ENCODE assay signal across 28 cellular contexts in genomic region chr1:213995603-213996002, GRCh38. TPM values are rescaled to one million over a fixed set of nuclear protein-coding genes. Genes with fewer than 3 reads are reported as not detected.
"Had no signal": no experiment of that assay in that cellular context is flagged by ENCODE, and none has a peak within 500 bp of the region (broad histone marks: within the 10 kb centered on the region; RNA-seq: fewer than 3 reads in every experiment).

No MANE protein-coding gene starts in this region.

- H3K4me3 Mint-ChIP-seq: activated CD4-positive, alpha-beta memory T cell treated with anti-CD3 and anti-CD28 coated beads, Interleukin-2, amount 10 ng/mL, durations not matched to agents 7 days and 5 days; activated CD8-positive, alpha-beta memory T cell treated with anti-CD3 and anti-CD28 coated beads, Interleukin-2, amount 10 ng/mL, durations not matched to agents 7 days and 5 days; activated naive CD4-positive, alpha-beta T cell treated with anti-CD3 and anti-CD28 coated beads, Interleukin-2, amount 10 ng/mL, durations not matched to agents 7 days and 5 days; activated naive CD8-positive, alpha-beta T cell; activated naive CD8-positive, alpha-beta T cell treated with anti-CD3 and anti-CD28 coated beads, Interleukin-2, amount 50 U/mL, for 24 hours; T-helper 1 cell treated with Interleukin-12 subunit alpha and Interleukin-12 subunit beta and Interleukin-4 antibody, amounts not matched to agents 30 μg/mL and 1 μg/mL, for 36 hours; T-helper 2 cell treated with Interferon-gamma antibody and Interleukin-4, amounts not matched to agents 5 μg/mL and 100 μg/mL, for 36 hours had no signal

- H3K9me3 ChIP-seq: SJSA1, SK-N-SH had no signal

- H3K4me3 ChIP-seq: SJSA1 had no signal

- H3K4me1 ChIP-seq: SJSA1 had no signal

- DNase-seq: activated CD4-positive, alpha-beta memory T cell treated with anti-CD3 and anti-CD28 coated beads, Interleukin-2, amount 10 ng/mL, durations not matched to agents 7 days and 5 days; activated CD4-positive, alpha-beta T cell treated with anti-CD3 and anti-CD28 coated beads for 1 hour; activated CD4-positive, alpha-beta T cell treated with anti-CD3 and anti-CD28 coated beads for 48 hours; activated CD4-positive, CD25-positive, alpha-beta regulatory T cell; activated CD8-positive, alpha-beta memory T cell treated with anti-CD3 and anti-CD28 coated beads for 24 hours; activated CD8-positive, alpha-beta memory T cell treated with anti-CD3 and anti-CD28 coated beads, Interleukin-2, amount 10 ng/mL, durations not matched to agents 7 days and 5 days; activated CD8-positive, alpha-beta memory T cell treated with anti-CD3 and anti-CD28 coated beads, Interleukin-2, amount 50 U/mL, for 48 hours; activated effector memory CD4-positive, alpha-beta T cell treated with Interleukin-2 at 50 U/mL for 16 hours; activated naive CD4-positive, alpha-beta T cell treated with anti-CD3 and anti-CD28 coated beads, Interleukin-2, amount 10 ng/mL, durations not matched to agents 7 days and 5 days; activated naive CD8-positive, alpha-beta T cell treated with anti-CD3 and anti-CD28 coated beads, Interleukin-2, amount 50 U/mL, for 24 hours; activated T-cell treated with anti-CD3 and anti-CD28 coated beads, Interleukin-2, amount 50 U/mL, for 48 hours; aorta; brain microvascular endothelial cell; MM.1S; MV-4-11; NCI-H1105; NCI-H1417 treated with DMSO at 0.1 percent for 48 hours; NCI-H187 treated with DMSO at 0.1 percent for 48 hours; NCI-H2171 treated with DMSO at 0.1 percent for 48 hours; NCI-H2227 treated with DMSO at 0.1 percent for 48 hours; SHP77; SK-N-SH; WERI-Rb-1 had no signal

- H3K27ac Mint-ChIP-seq: activated CD4-positive, alpha-beta memory T cell treated with anti-CD3 and anti-CD28 coated beads, Interleukin-2, amount 10 ng/mL, durations not matched to agents 7 days and 5 days; activated CD8-positive, alpha-beta memory T cell treated with anti-CD3 and anti-CD28 coated beads, Interleukin-2, amount 10 ng/mL, durations not matched to agents 7 days and 5 days; activated naive CD4-positive, alpha-beta T cell treated with anti-CD3 and anti-CD28 coated beads, Interleukin-2, amount 10 ng/mL, durations not matched to agents 7 days and 5 days; activated naive CD8-positive, alpha-beta T cell; activated naive CD8-positive, alpha-beta T cell treated with anti-CD3 and anti-CD28 coated beads, Interleukin-2, amount 50 U/mL, for 24 hours; T-helper 1 cell treated with Interleukin-12 subunit alpha and Interleukin-12 subunit beta and Interleukin-4 antibody, amounts not matched to agents 30 μg/mL and 1 μg/mL, for 36 hours; T-helper 2 cell treated with Interferon-gamma antibody and Interleukin-4, amounts not matched to agents 5 μg/mL and 100 μg/mL, for 36 hours had no signal

- H3K9me3 Mint-ChIP-seq: activated CD4-positive, alpha-beta memory T cell treated with anti-CD3 and anti-CD28 coated beads, Interleukin-2, amount 10 ng/mL, durations not matched to agents 7 days and 5 days; activated naive CD4-positive, alpha-beta T cell treated with anti-CD3 and anti-CD28 coated beads, Interleukin-2, amount 10 ng/mL, durations not matched to agents 7 days and 5 days; activated naive CD8-positive, alpha-beta T cell treated with anti-CD3 and anti-CD28 coated beads, Interleukin-2, amount 50 U/mL, for 24 hours; T-helper 1 cell treated with Interleukin-12 subunit alpha and Interleukin-12 subunit beta and Interleukin-4 antibody, amounts not matched to agents 30 μg/mL and 1 μg/mL, for 36 hours; T-helper 2 cell treated with Interferon-gamma antibody and Interleukin-4, amounts not matched to agents 5 μg/mL and 100 μg/mL, for 36 hours had no signal

- H3K36me3 Mint-ChIP-seq: activated CD8-positive, alpha-beta memory T cell treated with anti-CD3 and anti-CD28 coated beads, Interleukin-2, amount 10 ng/mL, durations not matched to agents 7 days and 5 days; activated naive CD4-positive, alpha-beta T cell treated with anti-CD3 and anti-CD28 coated beads, Interleukin-2, amount 10 ng/mL, durations not matched to agents 7 days and 5 days; activated naive CD8-positive, alpha-beta T cell had no signal

- H3K27ac ChIP-seq: brain microvascular endothelial cell, KMS-11, SJSA1, WERI-Rb-1 had no signal

- H3K27me3 ChIP-seq: brain microvascular endothelial cell had no signal

- H3K36me3 ChIP-seq: brain microvascular endothelial cell, SJSA1, WERI-Rb-1 had no signal

- H3K4me1 Mint-ChIP-seq: activated CD4-positive, alpha-beta memory T cell treated with anti-CD3 and anti-CD28 coated beads, Interleukin-2, amount 10 ng/mL, durations not matched to agents 7 days and 5 days; activated CD8-positive, alpha-beta memory T cell treated with anti-CD3 and anti-CD28 coated beads, Interleukin-2, amount 10 ng/mL, durations not matched to agents 7 days and 5 days; activated naive CD4-positive, alpha-beta T cell treated with anti-CD3 and anti-CD28 coated beads, Interleukin-2, amount 10 ng/mL, durations not matched to agents 7 days and 5 days; activated naive CD8-positive, alpha-beta T cell treated with anti-CD3 and anti-CD28 coated beads, Interleukin-2, amount 50 U/mL, for 24 hours had no signal

RNA-seq across cellular contexts. Expression of gene PROX1, which starts 7.8 kb away (rescaled TPM):
- total RNA-seq: activated CD8-positive, alpha-beta memory T cell treated with anti-CD3 and anti-CD28 coated beads, Interleukin-2, amount 10 ng/mL, durations not matched to agents 7 days and 5 days had no signal
